Comparison of ENCODE assay signal across 13 cellular contexts in the genomic region with DNA sequence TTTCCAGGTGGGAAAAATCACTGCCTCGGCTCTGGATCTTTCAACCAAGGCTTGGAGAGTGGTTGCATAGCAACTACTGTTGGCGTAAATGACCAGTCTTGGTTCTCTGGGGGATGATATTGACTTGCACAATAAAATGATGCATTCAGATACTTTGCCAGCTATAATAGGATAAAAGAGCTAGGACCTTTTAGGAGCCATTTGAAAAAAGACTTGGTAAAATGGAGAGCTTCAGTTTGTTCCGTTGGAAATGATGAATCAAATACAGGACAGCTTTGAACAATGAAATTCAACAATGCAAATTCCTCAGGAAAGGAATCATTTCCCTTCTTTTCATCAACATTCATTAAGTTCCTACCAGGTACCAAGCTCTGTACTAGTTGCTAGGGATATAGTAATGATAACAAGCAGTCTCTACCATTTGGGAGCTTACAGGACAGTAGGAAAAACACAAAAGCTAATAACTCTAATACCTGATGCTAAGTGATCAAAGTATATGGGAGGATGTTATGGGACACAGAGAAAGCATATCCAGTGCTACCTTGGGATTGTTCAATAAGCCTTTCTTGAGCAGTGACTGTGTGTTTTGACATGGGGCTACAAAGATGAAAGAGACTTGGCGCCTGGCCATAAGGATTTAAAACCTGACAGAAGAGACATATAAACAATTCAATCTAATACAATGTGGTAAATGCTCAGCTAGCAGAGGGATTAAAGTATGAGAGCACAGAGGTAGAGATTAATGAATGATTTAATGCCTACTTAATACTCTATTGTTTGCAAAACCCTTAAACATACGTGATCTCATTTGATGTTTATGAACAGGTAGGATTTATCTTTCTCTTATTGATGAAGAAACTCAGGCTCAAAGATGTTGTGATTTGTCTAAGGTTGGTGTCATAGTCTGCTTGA.
DNase-seq lines count a peak whose midpoint lies in the region; ATAC-seq and TF ChIP-seq lines count a peak whose summit lies in the region.
"Had no signal": no experiment of that assay in that cellular context is flagged by ENCODE, and none has a peak within 500 bp of the region (broad histone marks: within the 10 kb centered on the region; RNA-seq: fewer than 3 reads in every experiment).

No MANE protein-coding gene starts in this region.

- no peak for ATAC-seq in T-cell (replicated peaks in 1 of 4)
- ATAC-seq in stimulated activated memory B cell treated with anti-CD40 and anti-IgM and Interleukin-4, amounts not matched to agents 10 μg/mL and 1 μg/mL and 100 μg/mL, for 72 hours = no peak
- ATAC-seq in GM19395 (IDR thresholded peaks at IDR 0.05; ENCODE audit: unreplicated experiment) = no peak
- ATAC-seq in HG03175 (IDR thresholded peaks at IDR 0.05; ENCODE audit: unreplicated experiment) = no peak

- H3K36me3 Mint-ChIP-seq in T-cell = no peaks in the 10 kb centered on the region
- H3K36me3 Mint-ChIP-seq in stimulated activated memory B cell treated with anti-CD40 and anti-IgM and Interleukin-4, amounts not matched to agents 10 μg/mL and 1 μg/mL and 100 μg/mL, for 72 hours = no peaks in the 10 kb centered on the region
- H3K36me3 Mint-ChIP-seq: IgD-negative memory B cell had no signal

- H3K9me3 Mint-ChIP-seq in T-cell = peaks cover 0 to 5% (median 0%) of the 10 kb centered on the region in 3 donors
- no peaks in the 10 kb centered on the region for H3K9me3 Mint-ChIP-seq in stimulated activated memory B cell treated with anti-CD40 and anti-IgM and Interleukin-4, amounts not matched to agents 10 μg/mL and 1 μg/mL and 100 μg/mL, for 72 hours
- H3K9me3 Mint-ChIP-seq: IgD-negative memory B cell had no signal

- no peak for TF ChIP-seq CTCF in fibroblast of pulmonary artery (IDR thresholded peaks at IDR 0.05; ENCODE audit: low read length, missing control alignments)
- no peak for TF ChIP-seq CTCF in retinal pigment epithelial cell (conservative IDR thresholded peaks at IDR 0.05; ENCODE audit: low read depth, low read length)

- peak overlapping the region in 1 of 3 donors; percentile 78 for H3K4me3 Mint-ChIP-seq in T-cell
- H3K4me3 Mint-ChIP-seq in stimulated activated memory B cell treated with anti-CD40 and anti-IgM and Interleukin-4, amounts not matched to agents 10 μg/mL and 1 μg/mL and 100 μg/mL, for 72 hours = no peak overlapping the region
- H3K4me3 Mint-ChIP-seq: IgD-negative memory B cell had no signal

- DNase-seq in DMS79 treated with DMSO at 0.1 percent for 48 hours (lab: John Stamatoyannopoulos, UW) (peak; percentile 22), DMS79 (lab: John Stamatoyannopoulos, UW) (no peak), T-cell (no peak), fibroblast of pulmonary artery (ENCODE audit: low read depth) (peak; percentile 91), retinal pigment epithelial cell (ENCODE audit: low read depth) (peak; percentile 43)
- DNase-seq: activated T-cell treated with anti-CD3 and anti-CD28 coated beads for 4 hours, islet precursor cell, stomach had no signal

- no peaks in the 10 kb centered on the region for H3K27me3 Mint-ChIP-seq in T-cell
- no peaks in the 10 kb centered on the region for H3K27me3 Mint-ChIP-seq in stimulated activated memory B cell treated with anti-CD40 and anti-IgM and Interleukin-4, amounts not matched to agents 10 μg/mL and 1 μg/mL and 100 μg/mL, for 72 hours
- H3K27me3 Mint-ChIP-seq: IgD-negative memory B cell had no signal

- H3K4me1 Mint-ChIP-seq in T-cell = peaks cover 70 to 74% (median 71%) of the 10 kb centered on the region in 3 donors
- peaks cover 20% of the 10 kb centered on the region for H3K4me1 Mint-ChIP-seq in stimulated activated memory B cell treated with anti-CD40 and anti-IgM and Interleukin-4, amounts not matched to agents 10 μg/mL and 1 μg/mL and 100 μg/mL, for 72 hours

- H3K27ac Mint-ChIP-seq in T-cell = peak overlapping the region; percentile 97
- H3K27ac Mint-ChIP-seq in stimulated activated memory B cell treated with anti-CD40 and anti-IgM and Interleukin-4, amounts not matched to agents 10 μg/mL and 1 μg/mL and 100 μg/mL, for 72 hours = no peak overlapping the region
- H3K27ac Mint-ChIP-seq: IgD-negative memory B cell had no signal

- POLR2A ChIA-PET in T-cell (lab: Charles Lee) = no interaction called here

- CTCF ChIA-PET in T-cell (lab: Charles Lee) = interaction anchor here (0.6 to 1.1 kb wide), 2 partner anchors 322 to 360 kb away, joined by 3 read pairs; no protein-coding TSS in a partner anchor

- no peak overlapping the region for H3K4me3 ChIP-seq in fibroblast of pulmonary artery (replicated peaks; ENCODE audit: low read depth, low read length)
- no peak overlapping the region for H3K4me3 ChIP-seq in retinal pigment epithelial cell (ENCODE audit: low read length)
- H3K4me3 ChIP-seq: ascending aorta, stomach had no signal

Comparison
In these comparisons a context has a peak if more than half of its experiments do, and no peak if none do; other contexts are left out.
1. DNase-seq: peak in DMS79 treated with DMSO at 0.1 percent for 48 hours (single experiment), fibroblast of pulmonary artery (single experiment) and retinal pigment epithelial cell (single experiment); none in DMS79 (single experiment) and T-cell (0 of 34).